ENCODE assay signal across 20 cellular contexts in the genomic region with DNA sequence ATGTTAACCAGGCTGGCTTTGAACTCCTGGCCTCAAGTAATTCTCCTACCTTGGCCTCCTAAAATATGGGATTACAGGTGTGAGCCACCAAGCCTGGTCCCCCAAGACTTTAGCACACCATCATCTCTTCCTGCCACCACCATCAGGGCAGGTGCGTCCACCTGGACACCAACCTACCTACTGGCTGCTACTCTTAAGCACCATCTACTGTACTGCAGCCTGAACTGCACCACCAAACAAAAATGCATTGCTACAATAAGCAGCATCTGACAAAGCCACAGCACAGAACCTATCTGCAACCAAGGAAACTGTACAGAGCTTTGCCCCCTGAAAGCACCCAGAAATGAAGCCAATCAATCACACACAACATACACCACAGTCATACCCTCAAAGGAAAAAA.
DNase-seq lines count a peak whose midpoint lies in the region; TF ChIP-seq lines count a peak whose summit lies in the region.
"Had no signal": no experiment of that assay in that cellular context is flagged by ENCODE, and none has a peak within 500 bp of the region (broad histone marks: within the 10 kb centered on the region; RNA-seq: fewer than 3 reads in every experiment).

No MANE protein-coding gene starts in this region.

- H3K9me3 ChIP-seq in WERI-Rb-1 (ENCODE audit: severe bottlenecking): no peaks in the 10 kb centered on the region

- H3K36me3 ChIP-seq in GM06990 (ENCODE audit: control insufficient read depth, insufficient read depth, low read length) (no peaks in the 10 kb centered on the region), WERI-Rb-1 (no peaks in the 10 kb centered on the region)
- H3K36me3 ChIP-seq: right atrium auricular region had no signal

- peak; percentile 22 for TF ChIP-seq CTCF in GM06990 (IDR thresholded peaks at IDR 0.05; ENCODE audit: insufficient read depth, low read length, poor library complexity, severe bottlenecking)
- TF ChIP-seq CTCF in WERI-Rb-1 (IDR thresholded peaks at IDR 0.05; ENCODE audit: low read depth, low read length): peak; percentile 47

- no peak for DNase-seq in GM06990 (ENCODE audit: extremely low read depth, insufficient read length)
- DNase-seq in HT-29 (ENCODE audit: low spot score): peak; percentile 35
- peak; percentile 9 for DNase-seq in WERI-Rb-1
- peak; percentile 6 for DNase-seq in iPS-NIHi11 (ENCODE audit: low spot score)
- no peak for DNase-seq in NK-92 treated with Interleukin-12 subunit alpha and Interleukin-12 subunit beta, amount 100 ng/mL, for 24 hours (lab: John Stamatoyannopoulos, UW)
- no peak for DNase-seq in activated gamma-delta T cell treated with Interleukin-2 at 50 U/mL for 16 hours
- no peak for DNase-seq in head of caudate nucleus
- DNase-seq: activated CD4-positive, alpha-beta T cell treated with anti-CD3 and anti-CD28 coated beads for 48 hours; activated CD8-positive, alpha-beta memory T cell treated with anti-CD3 and anti-CD28 coated beads, Interleukin-2, amount 10 ng/mL, durations not matched to agents 7 days and 5 days; cortex of kidney; foreskin melanocyte; KBM-7; kidney glomerular epithelial cell; NCI-H1048; NCI-H1930; OCI-M1; stimulated activated CD8-positive, alpha-beta memory T cell treated with anti-CD3 and anti-CD28 coated beads, Interleukin-4, amount 100 ng/mL, for 48 hours; T-helper 1 cell had no signal

- H3K4me3 ChIP-seq in GM06990 (replicated peaks; ENCODE audit: low read depth, low read length) (no peak overlapping the region), WERI-Rb-1 (ENCODE audit: low read depth, low read length) (no peak overlapping the region)
- H3K4me3 ChIP-seq: GM12878, right atrium auricular region had no signal

- H3K27me3 ChIP-seq in GM06990 (replicated peaks; ENCODE audit: control insufficient read depth, insufficient read depth, low read length): no peaks in the 10 kb centered on the region
- no peaks in the 10 kb centered on the region for H3K27me3 ChIP-seq in WERI-Rb-1 (ENCODE audit: insufficient read depth, low read depth, severe bottlenecking)
- H3K27me3 ChIP-seq: right atrium auricular region had no signal

- intact Hi-C loops in head of caudate nucleus (cut with DNase I): no loop called here

- H3K27ac ChIP-seq in WERI-Rb-1: no peak overlapping the region
- H3K27ac ChIP-seq: right atrium auricular region had no signal

Comparison
In these comparisons a context has a peak if more than half of its experiments do, and no peak if none do; other contexts are left out.
1. DNase-seq: peak in HT-29 (single experiment), WERI-Rb-1 (single experiment) and iPS-NIHi11 (single experiment); none in GM06990 (single experiment), NK-92 treated with Interleukin-12 subunit alpha and Interleukin-12 subunit beta, amount 100 ng/mL, for 24 hours (single experiment), activated gamma-delta T cell treated with Interleukin-2 at 50 U/mL for 16 hours (single experiment) and head of caudate nucleus (0 of 42).